Comparison of ENCODE assay signal across 29 cellular contexts in the genomic region with DNA sequence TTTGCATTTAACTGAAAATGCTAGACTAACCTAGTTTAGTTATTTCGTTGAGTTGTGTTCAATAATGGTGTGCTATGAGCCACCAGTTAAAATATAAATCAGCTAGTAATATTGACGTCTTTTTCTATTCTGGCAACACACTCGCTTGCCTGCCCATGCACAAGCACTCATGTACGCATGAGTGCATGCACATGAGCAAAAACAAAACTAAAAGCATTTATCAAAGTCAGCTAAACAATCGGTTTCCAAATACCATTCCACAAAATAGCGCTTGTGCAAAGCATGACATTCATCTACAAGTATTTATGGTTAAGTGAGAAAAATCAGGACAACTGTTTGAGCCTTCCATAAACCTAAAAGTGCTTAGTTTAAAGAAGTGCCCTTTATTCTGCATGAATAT. TPM values are rescaled to one million over a fixed set of nuclear protein-coding genes. Genes with fewer than 3 reads are reported as not detected.
"Had no signal": no experiment of that assay in that cellular context is flagged by ENCODE, and none has a peak within 500 bp of the region (broad histone marks: within the 10 kb centered on the region; RNA-seq: fewer than 3 reads in every experiment).

No MANE protein-coding gene starts in this region.

- H3K9me3 Mint-ChIP-seq: activated CD4-positive, alpha-beta memory T cell treated with anti-CD3 and anti-CD28 coated beads, Interleukin-2, amount 10 ng/mL, durations not matched to agents 7 days and 5 days; activated CD4-positive, alpha-beta T cell treated with anti-CD3 and anti-CD28 coated beads, Interleukin-2, amount 10 ng/mL, durations not matched to agents 7 days and 5 days; activated naive CD4-positive, alpha-beta T cell treated with anti-CD3 and anti-CD28 coated beads, Interleukin-2, amount 50 U/mL, for 24 hours; activated T-cell treated with anti-CD3 and anti-CD28 coated beads, Interleukin-2, amount 50 U/mL, for 4 hours; dendritic cell treated with granulocyte-macrophage colony-stimulating factor and Interleukin-4, amounts not matched to agents 40 ng/mL and 50 ng/mL, for 4 days; neural progenitor cell; stimulated activated naive B cell treated with anti-CD40 and anti-IgM and Interleukin-4, amounts not matched to agents 10 μg/mL and 1 μg/mL and 100 μg/mL, for 72 hours had no signal

- H3K4me1 ChIP-seq: esophagus muscularis mucosa, foreskin keratinocyte, left lung, lower lobe of right lung, parathyroid adenoma, psoas muscle, right atrium auricular region, upper lobe of right lung had no signal

- H3K79me2 ChIP-seq: parathyroid adenoma had no signal

- DNase-seq: activated CD4-positive, alpha-beta memory T cell treated with anti-CD3 and anti-CD28 coated beads, Interleukin-2, amount 10 ng/mL, durations not matched to agents 7 days and 5 days; activated CD4-positive, alpha-beta T cell treated with anti-CD3 and anti-CD28 coated beads for 1 hour; activated CD4-positive, alpha-beta T cell treated with anti-CD3 and anti-CD28 coated beads, Interleukin-2, amount 10 ng/mL, durations not matched to agents 7 days and 5 days; activated CD8-positive, alpha-beta memory T cell treated with anti-CD3 and anti-CD28 coated beads, Interleukin-2, amount 50 U/mL, for 48 hours; activated gamma-delta T cell treated with Interleukin-2 at 50 U/mL for 16 hours; activated T-cell treated with anti-CD3 and anti-CD28 coated beads, Interleukin-2, amount 50 U/mL, for 4 hours; foreskin keratinocyte; left lung; lower lobe of right lung; mesenchymal stem cell; natural killer cell; occipital lobe; psoas muscle; stimulated activated CD4-positive, alpha-beta T cell treated with anti-CD3 and anti-CD28 coated beads, Interleukin-1b, Interleukin-23, amount 100 ng/mL, for 48 hours; stimulated activated naive B cell treated with anti-CD40 and anti-IgM and Interleukin-4, amounts not matched to agents 10 μg/mL and 1 μg/mL and 100 μg/mL, for 72 hours; stomach; tibial artery; upper lobe of right lung had no signal

- ATAC-seq: activated T-cell treated with anti-CD3 and anti-CD28 coated beads, Interleukin-2, amount 50 U/mL, for 4 hours; activated T-helper 17 cell treated with anti-CD3 and anti-CD28 coated beads, Interleukin-2, amount 50 U/mL, for 72 hours; foreskin keratinocyte; left lung; lower lobe of right lung; natural killer cell; psoas muscle; upper lobe of right lung had no signal

- H3K4me3 Mint-ChIP-seq: activated CD4-positive, alpha-beta memory T cell treated with anti-CD3 and anti-CD28 coated beads, Interleukin-2, amount 10 ng/mL, durations not matched to agents 7 days and 5 days; activated CD4-positive, alpha-beta T cell treated with anti-CD3 and anti-CD28 coated beads, Interleukin-2, amount 10 ng/mL, durations not matched to agents 7 days and 5 days; activated naive CD4-positive, alpha-beta T cell treated with anti-CD3 and anti-CD28 coated beads, Interleukin-2, amount 50 U/mL, for 24 hours; activated T-cell treated with anti-CD3 and anti-CD28 coated beads, Interleukin-2, amount 50 U/mL, for 4 hours; activated T-helper 17 cell treated with anti-CD3 and anti-CD28 coated beads, Interleukin-2, amount 50 U/mL, for 72 hours; central memory CD8-positive, alpha-beta T cell; dendritic cell treated with granulocyte-macrophage colony-stimulating factor and Interleukin-4, amounts not matched to agents 40 ng/mL and 50 ng/mL, for 4 days; natural killer cell; neural progenitor cell; stimulated activated naive B cell treated with anti-CD40 and anti-IgM and Interleukin-4, amounts not matched to agents 10 μg/mL and 1 μg/mL and 100 μg/mL, for 72 hours had no signal

- H3K27ac Mint-ChIP-seq: activated CD4-positive, alpha-beta memory T cell treated with anti-CD3 and anti-CD28 coated beads, Interleukin-2, amount 10 ng/mL, durations not matched to agents 7 days and 5 days; activated CD4-positive, alpha-beta T cell treated with anti-CD3 and anti-CD28 coated beads, Interleukin-2, amount 10 ng/mL, durations not matched to agents 7 days and 5 days; activated naive CD4-positive, alpha-beta T cell treated with anti-CD3 and anti-CD28 coated beads, Interleukin-2, amount 50 U/mL, for 24 hours; activated T-helper 17 cell treated with anti-CD3 and anti-CD28 coated beads, Interleukin-2, amount 50 U/mL, for 72 hours; dendritic cell treated with granulocyte-macrophage colony-stimulating factor and Interleukin-4, amounts not matched to agents 40 ng/mL and 50 ng/mL, for 4 days; natural killer cell; neural progenitor cell; stimulated activated naive B cell treated with anti-CD40 and anti-IgM and Interleukin-4, amounts not matched to agents 10 μg/mL and 1 μg/mL and 100 μg/mL, for 72 hours had no signal

- H3K4me2 ChIP-seq: neural progenitor cell, smooth muscle cell had no signal

- H3K36me3 ChIP-seq: esophagus muscularis mucosa, left lung, lower lobe of right lung, neural progenitor cell, right atrium auricular region, stomach, tibial artery, upper lobe of right lung had no signal

- H3K4me1 Mint-ChIP-seq: activated CD4-positive, alpha-beta memory T cell treated with anti-CD3 and anti-CD28 coated beads, Interleukin-2, amount 10 ng/mL, durations not matched to agents 7 days and 5 days; activated CD4-positive, alpha-beta T cell treated with anti-CD3 and anti-CD28 coated beads, Interleukin-2, amount 10 ng/mL, durations not matched to agents 7 days and 5 days; activated naive CD4-positive, alpha-beta T cell treated with anti-CD3 and anti-CD28 coated beads, Interleukin-2, amount 50 U/mL, for 24 hours; activated T-helper 17 cell treated with anti-CD3 and anti-CD28 coated beads, Interleukin-2, amount 50 U/mL, for 72 hours; central memory CD8-positive, alpha-beta T cell; natural killer cell; neural progenitor cell had no signal

- H3K27ac ChIP-seq: esophagus muscularis mucosa, foreskin keratinocyte, left lung, lower lobe of right lung, neural progenitor cell, parathyroid adenoma, psoas muscle, right atrium auricular region, stomach, tibial artery, upper lobe of right lung had no signal

- H2AFZ ChIP-seq: neural progenitor cell, parathyroid adenoma had no signal

- H3K9me3 ChIP-seq: esophagus muscularis mucosa, left lung, lower lobe of right lung, psoas muscle, right atrium auricular region, stomach, tibial artery, upper lobe of right lung had no signal

- H3K27me3 Mint-ChIP-seq: activated CD4-positive, alpha-beta memory T cell treated with anti-CD3 and anti-CD28 coated beads, Interleukin-2, amount 10 ng/mL, durations not matched to agents 7 days and 5 days; activated CD4-positive, alpha-beta T cell treated with anti-CD3 and anti-CD28 coated beads, Interleukin-2, amount 10 ng/mL, durations not matched to agents 7 days and 5 days; activated naive CD4-positive, alpha-beta T cell treated with anti-CD3 and anti-CD28 coated beads, Interleukin-2, amount 50 U/mL, for 24 hours; activated T-helper 17 cell treated with anti-CD3 and anti-CD28 coated beads, Interleukin-2, amount 50 U/mL, for 72 hours; central memory CD8-positive, alpha-beta T cell; dendritic cell treated with granulocyte-macrophage colony-stimulating factor and Interleukin-4, amounts not matched to agents 40 ng/mL and 50 ng/mL, for 4 days had no signal

- H3K27me3 ChIP-seq: esophagus muscularis mucosa, left lung, neural progenitor cell, right atrium auricular region, stomach, tibial artery, upper lobe of right lung had no signal

- H3K9ac ChIP-seq: neural progenitor cell, parathyroid adenoma had no signal

- H3K4me3 ChIP-seq: esophagus muscularis mucosa, left lung, lower lobe of right lung, neural progenitor cell, psoas muscle, right atrium auricular region, smooth muscle cell, stomach, tibial artery, upper lobe of right lung had no signal

RNA-seq across cellular contexts. Expression of a gene that starts 13.1 kb away (rescaled TPM):
- total RNA-seq: activated CD4-positive, alpha-beta memory T cell treated with anti-CD3 and anti-CD28 coated beads, Interleukin-2, amount 10 ng/mL, durations not matched to agents 7 days and 5 days; activated CD4-positive, alpha-beta T cell treated with anti-CD3 and anti-CD28 coated beads, Interleukin-2, amount 10 ng/mL, durations not matched to agents 7 days and 5 days; activated T-cell treated with anti-CD3 and anti-CD28 coated beads, Interleukin-2, amount 50 U/mL, for 4 hours; activated T-helper 17 cell treated with anti-CD3 and anti-CD28 coated beads, Interleukin-2, amount 50 U/mL, for 72 hours; bronchial epithelial cell; foreskin keratinocyte; glomerular endothelial cell; left lung; lower lobe of right lung; natural killer cell; psoas muscle; right atrium auricular region; smooth muscle cell; upper lobe of right lung had no signal
- polyA plus RNA-seq: foreskin keratinocyte, psoas muscle, smooth muscle cell had no signal
